Comparison of ENCODE assay signal across 17 cellular contexts in genomic region chr9:88987646-88988045, GRCh38. TPM values are rescaled to one million over a fixed set of nuclear protein-coding genes. Genes with fewer than 3 reads are reported as not detected.
A peak's percentile ranks its signal among the peaks of the same experiment; 100 is the strongest.
DNase-seq lines count a peak whose midpoint lies in the region; TF ChIP-seq lines count a peak whose summit lies in the region.
"Had no signal": no experiment of that assay in that cellular context is flagged by ENCODE, and none has a peak within 500 bp of the region (broad histone marks: within the 10 kb centered on the region; RNA-seq: fewer than 3 reads in every experiment).

No MANE protein-coding gene starts in this region.

- peaks cover 7% of the 10 kb centered on the region for H3K9me3 Mint-ChIP-seq in activated T-helper 2 cell treated with anti-CD3 and anti-CD28 coated beads, Interferon-gamma antibody, Interleukin-2, Interleukin-4, amounts not matched to agents 10 μg/mL and 5 μg/mL and 100 μg/mL, durations not matched to agents 14 hours and 24 hours and 36 hours
- H3K9me3 Mint-ChIP-seq: CD8-positive, alpha-beta T cell had no signal

- H3K4me3 Mint-ChIP-seq in activated T-helper 2 cell treated with anti-CD3 and anti-CD28 coated beads, Interferon-gamma antibody, Interleukin-2, Interleukin-4, amounts not matched to agents 10 μg/mL and 5 μg/mL and 100 μg/mL, durations not matched to agents 14 hours and 24 hours and 36 hours (ENCODE audit: low read depth): no peak overlapping the region
- H3K4me3 Mint-ChIP-seq: B cell; CD4-positive, CD25-positive, alpha-beta regulatory T cell; CD8-positive, alpha-beta T cell; GM23338; H9 had no signal

- intact Hi-C loops in activated T-helper 2 cell treated with anti-CD3 and anti-CD28 coated beads, Interferon-gamma antibody, Interleukin-2, Interleukin-4, amounts not matched to agents 10 μg/mL and 5 μg/mL and 100 μg/mL, durations not matched to agents 14 hours and 24 hours and 36 hours (cut with micrococcal nuclease): loop anchor here (2.0 to 10.0 kb wide), 3 partner anchors 33 to 683 kb away; no protein-coding TSS in a partner anchor

- peaks cover 47% of the 10 kb centered on the region for H3K4me1 Mint-ChIP-seq in activated T-helper 2 cell treated with anti-CD3 and anti-CD28 coated beads, Interferon-gamma antibody, Interleukin-2, Interleukin-4, amounts not matched to agents 10 μg/mL and 5 μg/mL and 100 μg/mL, durations not matched to agents 14 hours and 24 hours and 36 hours (ENCODE audit: low read depth)

- H3K36me3 Mint-ChIP-seq in activated T-helper 2 cell treated with anti-CD3 and anti-CD28 coated beads, Interferon-gamma antibody, Interleukin-2, Interleukin-4, amounts not matched to agents 10 μg/mL and 5 μg/mL and 100 μg/mL, durations not matched to agents 14 hours and 24 hours and 36 hours (ENCODE audit: low read depth): peaks cover 7% of the 10 kb centered on the region
- H3K36me3 Mint-ChIP-seq: CD4-positive, CD25-positive, alpha-beta regulatory T cell; CD8-positive, alpha-beta T cell had no signal

- peak overlapping the region; percentile 70 for H3K27ac Mint-ChIP-seq in activated T-helper 2 cell treated with anti-CD3 and anti-CD28 coated beads, Interferon-gamma antibody, Interleukin-2, Interleukin-4, amounts not matched to agents 10 μg/mL and 5 μg/mL and 100 μg/mL, durations not matched to agents 14 hours and 24 hours and 36 hours
- H3K27ac Mint-ChIP-seq: B cell; CD8-positive, alpha-beta T cell; GM23338; H9 had no signal

- peak overlapping the region; percentile 14; the same call in 1 of the 2 replicates for H3K27ac ChIP-seq in HL-60 (replicated peaks)
- H3K27ac ChIP-seq: 22Rv1, BLaER1, C4-2B had no signal

- no peak for TF ChIP-seq CTCF in HL-60 (IDR thresholded peaks at IDR 0.05; ENCODE audit: insufficient read depth, low read length)

- H3K27me3 ChIP-seq in HL-60 (ENCODE audit: insufficient read depth, poor library complexity, severe bottlenecking): no peaks in the 10 kb centered on the region

- peaks cover 10% of the 10 kb centered on the region for H3K27me3 Mint-ChIP-seq in activated T-helper 2 cell treated with anti-CD3 and anti-CD28 coated beads, Interferon-gamma antibody, Interleukin-2, Interleukin-4, amounts not matched to agents 10 μg/mL and 5 μg/mL and 100 μg/mL, durations not matched to agents 14 hours and 24 hours and 36 hours (ENCODE audit: low read depth)

- peak; percentile 32 for DNase-seq in activated CD8-positive, alpha-beta memory T cell treated with anti-CD3 and anti-CD28 coated beads for 24 hours
- no peak for DNase-seq in activated CD8-positive, alpha-beta memory T cell treated with anti-CD3 and anti-CD28 coated beads, Interleukin-2, amount 50 U/mL, for 4 hours
- DNase-seq in HL-60 (ENCODE audit: low read depth in 1 of 2, low spot score in 1 of 2) (no peak), hypothalamus (lab: John Stamatoyannopoulos, UW) (no peak), NCI-H510A treated with DMSO at 0.1 percent for 48 hours (lab: John Stamatoyannopoulos, UW) (no peak)
- no peak for DNase-seq in activated T-helper 2 cell treated with anti-CD3 and anti-CD28 coated beads, Interferon-gamma antibody, Interleukin-2, Interleukin-4, amounts not matched to agents 10 μg/mL and 5 μg/mL and 100 μg/mL, durations not matched to agents 14 hours and 24 hours and 36 hours (ENCODE audit: low spot score)
- DNase-seq: Caco-2; CD4-positive, CD25-positive, alpha-beta regulatory T cell; CD8-positive, alpha-beta T cell; DMS153; DND-41; H9 had no signal

- no peak overlapping the region for H3K4me3 ChIP-seq in HL-60 (replicated peaks; ENCODE audit: insufficient read depth, low read length)
- H3K4me3 ChIP-seq: BLaER1, GM23338 had no signal

RNA-seq across cellular contexts. Expression of gene S1PR3, which starts 3.6 kb away (rescaled TPM):
- total RNA-seq in activated T-helper 2 cell treated with anti-CD3 and anti-CD28 coated beads, Interferon-gamma antibody, Interleukin-2, Interleukin-4, amounts not matched to agents 10 μg/mL and 5 μg/mL and 100 μg/mL, durations not matched to agents 14 hours and 24 hours and 36 hours: 7.1 and 7.5 TPM in 2 replicates
- total RNA-seq: B cell; CD4-positive, CD25-positive, alpha-beta regulatory T cell had no signal
